Comparison of ENCODE assay signal across 1 cellular context in the genomic region with DNA sequence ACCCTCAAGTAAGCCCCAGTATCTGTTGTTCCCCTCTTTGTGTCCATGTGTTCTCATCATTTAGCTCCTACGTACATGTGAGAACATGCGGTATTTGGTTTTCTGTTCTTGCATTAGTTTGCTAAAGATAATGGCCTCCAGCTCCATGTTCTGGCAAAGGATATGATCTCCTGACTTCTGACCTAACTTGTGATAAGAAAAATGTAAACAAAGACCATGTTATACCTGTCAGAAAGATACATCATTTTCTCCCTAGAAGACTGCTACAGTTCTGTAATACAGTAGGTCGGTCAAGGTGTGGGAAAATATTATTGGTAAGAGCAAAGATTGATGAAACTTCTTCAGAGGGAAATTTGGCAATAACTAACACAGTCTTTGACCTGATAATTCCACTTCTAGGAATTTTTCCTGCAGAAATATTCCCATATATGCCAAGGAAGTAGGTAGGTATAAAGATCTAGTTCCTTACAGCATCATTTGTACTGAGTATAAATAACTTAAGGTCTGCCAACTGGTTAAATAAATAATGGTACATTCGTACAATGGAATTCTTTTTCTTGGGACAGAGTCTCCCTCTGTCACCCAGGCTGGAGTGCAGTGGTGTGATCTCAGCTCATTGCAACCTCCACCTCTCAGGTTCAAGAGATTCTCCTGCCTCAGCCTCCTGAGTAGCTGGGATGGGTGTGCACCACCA.
TF ChIP-seq lines count a peak whose summit lies in the region.

No MANE protein-coding gene starts in this region.

TF ChIP-seq in GM23338, 12 proteins besides CTCF, POLR2A, EP300 and RAD21 (continued from another document):
- TF ChIP-seq, protein P1, sequence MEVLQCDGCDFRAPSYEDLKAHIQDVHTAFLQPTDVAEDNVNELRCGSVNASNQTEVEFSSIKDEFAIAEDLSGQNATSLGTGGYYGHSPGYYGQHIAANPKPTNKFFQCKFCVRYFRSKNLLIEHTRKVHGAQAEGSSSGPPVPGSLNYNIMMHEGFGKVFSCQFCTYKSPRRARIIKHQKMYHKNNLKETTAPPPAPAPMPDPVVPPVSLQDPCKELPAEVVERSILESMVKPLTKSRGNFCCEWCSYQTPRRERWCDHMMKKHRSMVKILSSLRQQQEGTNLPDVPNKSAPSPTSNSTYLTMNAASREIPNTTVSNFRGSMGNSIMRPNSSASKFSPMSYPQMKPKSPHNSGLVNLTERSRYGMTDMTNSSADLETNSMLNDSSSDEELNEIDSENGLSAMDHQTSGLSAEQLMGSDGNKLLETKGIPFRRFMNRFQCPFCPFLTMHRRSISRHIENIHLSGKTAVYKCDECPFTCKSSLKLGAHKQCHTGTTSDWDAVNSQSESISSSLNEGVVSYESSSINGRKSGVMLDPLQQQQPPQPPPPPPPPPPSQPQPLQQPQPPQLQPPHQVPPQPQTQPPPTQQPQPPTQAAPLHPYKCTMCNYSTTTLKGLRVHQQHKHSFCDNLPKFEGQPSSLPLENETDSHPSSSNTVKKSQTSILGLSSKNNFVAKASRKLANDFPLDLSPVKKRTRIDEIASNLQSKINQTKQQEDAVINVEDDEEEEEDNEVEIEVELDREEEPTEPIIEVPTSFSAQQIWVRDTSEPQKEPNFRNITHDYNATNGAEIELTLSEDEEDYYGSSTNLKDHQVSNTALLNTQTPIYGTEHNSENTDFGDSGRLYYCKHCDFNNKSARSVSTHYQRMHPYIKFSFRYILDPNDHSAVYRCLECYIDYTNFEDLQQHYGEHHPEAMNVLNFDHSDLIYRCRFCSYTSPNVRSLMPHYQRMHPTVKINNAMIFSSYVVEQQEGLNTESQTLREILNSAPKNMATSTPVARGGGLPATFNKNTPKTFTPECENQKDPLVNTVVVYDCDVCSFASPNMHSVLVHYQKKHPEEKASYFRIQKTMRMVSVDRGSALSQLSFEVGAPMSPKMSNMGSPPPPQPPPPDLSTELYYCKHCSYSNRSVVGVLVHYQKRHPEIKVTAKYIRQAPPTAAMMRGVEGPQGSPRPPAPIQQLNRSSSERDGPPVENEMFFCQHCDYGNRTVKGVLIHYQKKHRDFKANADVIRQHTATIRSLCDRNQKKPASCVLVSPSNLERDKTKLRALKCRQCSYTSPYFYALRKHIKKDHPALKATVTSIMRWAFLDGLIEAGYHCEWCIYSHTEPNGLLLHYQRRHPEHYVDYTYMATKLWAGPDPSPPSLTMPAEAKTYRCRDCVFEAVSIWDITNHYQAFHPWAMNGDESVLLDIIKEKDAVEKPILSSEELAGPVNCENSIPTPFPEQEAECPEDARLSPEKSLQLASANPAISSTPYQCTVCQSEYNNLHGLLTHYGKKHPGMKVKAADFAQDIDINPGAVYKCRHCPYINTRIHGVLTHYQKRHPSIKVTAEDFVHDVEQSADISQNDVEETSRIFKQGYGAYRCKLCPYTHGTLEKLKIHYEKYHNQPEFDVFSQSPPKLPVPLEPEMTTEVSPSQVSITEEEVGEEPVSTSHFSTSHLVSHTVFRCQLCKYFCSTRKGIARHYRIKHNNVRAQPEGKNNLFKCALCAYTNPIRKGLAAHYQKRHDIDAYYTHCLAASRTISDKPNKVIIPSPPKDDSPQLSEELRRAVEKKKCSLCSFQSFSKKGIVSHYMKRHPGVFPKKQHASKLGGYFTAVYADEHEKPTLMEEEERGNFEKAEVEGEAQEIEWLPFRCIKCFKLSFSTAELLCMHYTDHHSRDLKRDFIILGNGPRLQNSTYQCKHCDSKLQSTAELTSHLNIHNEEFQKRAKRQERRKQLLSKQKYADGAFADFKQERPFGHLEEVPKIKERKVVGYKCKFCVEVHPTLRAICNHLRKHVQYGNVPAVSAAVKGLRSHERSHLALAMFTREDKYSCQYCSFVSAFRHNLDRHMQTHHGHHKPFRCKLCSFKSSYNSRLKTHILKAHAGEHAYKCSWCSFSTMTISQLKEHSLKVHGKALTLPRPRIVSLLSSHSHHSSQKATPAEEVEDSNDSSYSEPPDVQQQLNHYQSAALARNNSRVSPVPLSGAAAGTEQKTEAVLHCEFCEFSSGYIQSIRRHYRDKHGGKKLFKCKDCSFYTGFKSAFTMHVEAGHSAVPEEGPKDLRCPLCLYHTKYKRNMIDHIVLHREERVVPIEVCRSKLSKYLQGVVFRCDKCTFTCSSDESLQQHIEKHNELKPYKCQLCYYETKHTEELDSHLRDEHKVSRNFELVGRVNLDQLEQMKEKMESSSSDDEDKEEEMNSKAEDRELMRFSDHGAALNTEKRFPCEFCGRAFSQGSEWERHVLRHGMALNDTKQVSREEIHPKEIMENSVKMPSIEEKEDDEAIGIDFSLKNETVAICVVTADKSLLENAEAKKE (CRISPR knock-in tag; IDR thresholded peaks at IDR 0.05): no peak
- no peak for TF ChIP-seq JUNB (IDR thresholded peaks at IDR 0.05; ENCODE audit: unreplicated experiment)
